Comparison of ENCODE assay signal across 10 cellular contexts in the genomic region with DNA sequence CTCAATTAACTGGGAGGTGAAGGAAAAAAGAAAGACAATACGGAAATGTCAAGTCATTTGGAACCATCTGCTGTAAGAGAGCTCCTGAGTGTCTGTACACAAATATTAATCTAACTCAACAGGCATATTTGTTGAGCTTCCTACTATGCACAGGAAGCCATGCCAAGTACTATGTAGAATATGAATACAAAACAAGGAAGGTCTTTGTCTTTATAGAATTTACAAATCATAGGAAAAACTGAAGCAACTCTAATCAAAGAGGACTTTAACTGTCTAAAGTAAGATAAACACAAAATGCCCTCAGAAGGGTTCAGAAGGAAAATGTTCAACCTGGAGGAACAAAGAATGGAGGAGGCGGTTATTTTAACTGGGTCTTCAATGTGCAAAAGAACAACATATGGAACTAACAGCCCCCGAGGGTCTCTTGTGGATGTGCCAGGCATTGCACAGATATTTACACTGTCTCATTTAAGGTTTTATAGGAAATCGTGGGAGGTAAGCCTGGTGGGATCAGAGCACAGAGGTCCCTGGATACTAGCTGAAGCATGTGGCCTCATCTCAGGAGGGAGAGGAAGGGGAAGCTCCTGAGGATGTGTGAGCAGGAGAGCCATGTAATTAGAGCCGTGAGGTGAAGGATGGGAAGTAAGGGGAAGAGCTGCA. TPM values are rescaled to one million over a fixed set of nuclear protein-coding genes. Genes with fewer than 3 reads are reported as not detected.
DNase-seq lines count a peak whose midpoint lies in the region; ATAC-seq and TF ChIP-seq lines count a peak whose summit lies in the region.
"Had no signal": no experiment of that assay in that cellular context is flagged by ENCODE, and none has a peak within 500 bp of the region (broad histone marks: within the 10 kb centered on the region; RNA-seq: fewer than 3 reads in every experiment).

No MANE protein-coding gene starts in this region.

- H3K4me1 ChIP-seq in H9 (ENCODE audit: insufficient read depth, low read length) (peaks cover 2% of the 10 kb centered on the region; the same call in 1 of the 2 replicates), OCI-LY7 (ENCODE audit: insufficient read depth, low read length, poor library complexity, severe bottlenecking) (peaks cover 5% of the 10 kb centered on the region), foreskin keratinocyte (no peaks in the 10 kb centered on the region), stomach (peaks cover 24 to 79% (median 51%) of the 10 kb centered on the region in 4 donors), thyroid gland (peaks cover 10 to 21% of the 10 kb centered on the region in 2 donors)

- H3K23me2 ChIP-seq in H9 (ENCODE audit: insufficient read length, low read depth, low read length, poor library complexity, severe bottlenecking), result no peaks in the 10 kb centered on the region

- H3K4me2 ChIP-seq in H9 (ENCODE audit: insufficient read depth, insufficient read length, low read length) (no peak overlapping the region), OCI-LY7 (ENCODE audit: low read length) (no peak overlapping the region)

- peaks cover 0 to 4% of the 10 kb centered on the region in 2 experiments; a peak in 2 of 5 replicates for H3K9me3 Mint-ChIP-seq in H9

- CTCF ChIA-PET in OCI-LY7 (lab: Charles Lee; ENCODE audit: unreplicated experiment), result no interaction called here

- no peak overlapping the region for H3K56ac ChIP-seq in H9 (ENCODE audit: insufficient read length, low read depth, low read length)

- H3K23ac ChIP-seq in H9 (ENCODE audit: insufficient read length, low read depth, low read length), result no peak overlapping the region

- WGBS in H9 (ENCODE audit: extremely low coverage, insufficient read length, low lambda C conversion rate), result no CpG with 5 or more reads among the region's 5 CpGs
- 60 to 81% (median 71%) methylated on average over 5 of the region's 5 CpGs for WGBS in stomach, 5 donors
- WGBS in thyroid gland, 2 donors, result 79 to 80% methylated on average over 5 of the region's 5 CpGs

- no peaks in the 10 kb centered on the region for H3K79me2 ChIP-seq in H9 (ENCODE audit: insufficient read depth, low read length)
- no peaks in the 10 kb centered on the region for H3K79me2 ChIP-seq in OCI-LY7 (ENCODE audit: insufficient read depth, low read depth, low read length)

- no peak overlapping the region for H3K4me3 ChIP-seq in OCI-LY7 (ENCODE audit: low read depth, low read length, poor library complexity, severe bottlenecking)
- no peak overlapping the region for H3K4me3 ChIP-seq in stomach
- no peak overlapping the region for H3K4me3 ChIP-seq in thyroid gland (replicated peaks in 1 of 3)
- H3K4me3 ChIP-seq: SJCRH30 had no signal

- peaks cover 3 to 4% of the 10 kb centered on the region in 2 experiments for H3K4me1 Mint-ChIP-seq in H9

- no peak overlapping the region for H4K8ac ChIP-seq in H9 (replicated peaks; ENCODE audit: insufficient read length, low read depth, low read length)

- H3T11ph ChIP-seq in H9 (ENCODE audit: low read length), result no peak overlapping the region

- H3K18ac ChIP-seq in H9 (ENCODE audit: insufficient read length, low read depth, low read length), result no peak overlapping the region

- H4K91ac ChIP-seq in H9 (ENCODE audit: insufficient read length, low read depth, low read length), result no peak overlapping the region

- no peak overlapping the region for H2BK15ac ChIP-seq in H9 (ENCODE audit: low read depth, low read length)

- H3K27ac ChIP-seq in H9 (ENCODE audit: insufficient read length, low read depth, low read length) (no peak overlapping the region), OCI-LY7 (ENCODE audit: low read depth, low read length, poor library complexity, severe bottlenecking) (no peak overlapping the region), foreskin keratinocyte (no peak overlapping the region), stomach (peak overlapping the region in 4 of 5 donors; percentile 58 to 98 (median 70)), thyroid gland (no peak overlapping the region)
- H3K27ac ChIP-seq: SJCRH30 had no signal

- POLR2A ChIA-PET in OCI-LY7 (lab: Charles Lee), result interaction anchor here (0.5 to 1.3 kb wide), 4 partner anchors 10 to 1702 kb away, joined by 3 to 4 read pairs (median 3); no protein-coding TSS in a partner anchor

- TF ChIP-seq CTCF in H9 (conservative IDR thresholded peaks at IDR 0.05) (peak; percentile 32; the same call in 2 of the 3 replicates), OCI-LY7 (conservative IDR thresholded peaks at IDR 0.05; ENCODE audit: low read length) (peak; percentile 73), foreskin keratinocyte (conservative IDR thresholded peaks at IDR 0.05) (peak; percentile 11), stomach (IDR thresholded peaks at IDR 0.05) (no peak), thyroid gland (IDR thresholded peaks at IDR 0.05) (no peak)

- TF ChIP-seq POLR2A in stomach (IDR thresholded peaks at IDR 0.05), result no peak
- TF ChIP-seq POLR2A in thyroid gland (IDR thresholded peaks at IDR 0.05), result no peak

- TF ChIP-seq EP300 in stomach (IDR thresholded peaks at IDR 0.05), result no peak

- no peak overlapping the region for H2BK5ac ChIP-seq in H9 (ENCODE audit: insufficient read length, low read length)

- no peak overlapping the region for H2BK120ac ChIP-seq in H9 (ENCODE audit: low read depth, low read length, poor library complexity, severe bottlenecking)

- H2BK12ac ChIP-seq in H9 (ENCODE audit: insufficient read length, low read depth, low read length), result no peak overlapping the region

- no peak overlapping the region for H2BK20ac ChIP-seq in H9 (ENCODE audit: low read depth, low read length, poor library complexity, severe bottlenecking)

- H4K20me1 ChIP-seq in H9 (ENCODE audit: control insufficient read depth, insufficient read depth, insufficient read length), result no peaks in the 10 kb centered on the region
- H4K20me1 ChIP-seq in OCI-LY7 (ENCODE audit: insufficient read depth, low read length), result no peaks in the 10 kb centered on the region

- peaks cover 5 to 12% (median 10%) of the 10 kb centered on the region in 3 experiments for H3K36me3 Mint-ChIP-seq in H9 (ENCODE audit: insufficient read depth in 1 of 3, low read depth in 3 of 3)

- H3K4me3 Mint-ChIP-seq in H9, result no peak overlapping the region

- no peak overlapping the region for H3K14ac ChIP-seq in H9 (ENCODE audit: insufficient read depth, low read length)

- no peak overlapping the region; a peak in 2 of 7 replicates for H3K27ac Mint-ChIP-seq in H9

- H2AK5ac ChIP-seq in H9 (ENCODE audit: insufficient read length, low read length), result no peak overlapping the region

- no peak overlapping the region for H4K5ac ChIP-seq in H9 (ENCODE audit: insufficient read length, low read depth, low read length)

- H3K36me3 ChIP-seq in OCI-LY7 (ENCODE audit: insufficient read depth, low read length) (no peaks in the 10 kb centered on the region), stomach (peaks cover 0 to 27% (median 9%) of the 10 kb centered on the region in 4 donors), thyroid gland (peaks cover 0 to 6% of the 10 kb centered on the region in 2 donors)

- peaks cover 1% of the 10 kb centered on the region; the same call in 1 of the 2 replicates for H3K27me3 Mint-ChIP-seq in H9 (ENCODE audit: low read depth)

- BruUV-seq in OCI-LY7 (replicated peaks; lab: Mats Ljungman, UMichigan), result no TSS peak

- no peaks in the 10 kb centered on the region for H3K9me2 ChIP-seq in OCI-LY7 (ENCODE audit: insufficient read depth, low read length)

- ATAC-seq in foreskin keratinocyte, result no peak
- ATAC-seq in HG02840 (IDR thresholded peaks at IDR 0.05; ENCODE audit: low FRiP score, unreplicated experiment), result no peak

- DNase-seq in H9, result no peak
- DNase-seq in OCI-LY7 (ENCODE audit: low spot score), result peak; percentile 45
- no peak for DNase-seq in foreskin keratinocyte
- DNase-seq in stomach, result no peak
- DNase-seq in thyroid gland, result no peak
- no peak for DNase-seq in cortex of kidney (lab: John Stamatoyannopoulos, UW)
- no peak for DNase-seq in central memory CD4-positive, alpha-beta T cell
- DNase-seq: activated CD4-positive, CD25-positive, alpha-beta regulatory T cell treated with anti-CD3 and anti-CD28 coated beads, Interleukin-2, amount 50 U/mL, for 72 hours; SJCRH30 had no signal

- no peak overlapping the region for H3K4ac ChIP-seq in H9 (ENCODE audit: low read depth, low read length)

- intact Hi-C loops in OCI-LY7 (cut with micrococcal nuclease; ENCODE audit: unreplicated experiment), result no loop called here
- intact Hi-C loops in stomach (cut with DNase I; ENCODE audit: low total_unique reads), result no loop called here
- intact Hi-C loops in thyroid gland (cut with DNase I), result no loop called here

- H3K9me3 ChIP-seq in H9 (ENCODE audit: control insufficient read depth, low read depth, low read length), result no peaks in the 10 kb centered on the region
- no peaks in the 10 kb centered on the region for H3K9me3 ChIP-seq in OCI-LY7 (ENCODE audit: low read length)
- H3K9me3 ChIP-seq in stomach, result no peaks in the 10 kb centered on the region
- no peaks in the 10 kb centered on the region for H3K9me3 ChIP-seq in thyroid gland

- H3K9ac ChIP-seq in H9 (ENCODE audit: extremely low read depth, insufficient read length, low read length), result no peak overlapping the region

- no peaks in the 10 kb centered on the region for H3K27me3 ChIP-seq in H9 (ENCODE audit: insufficient read depth, low read length)
- H3K27me3 ChIP-seq in foreskin keratinocyte, result no peaks in the 10 kb centered on the region
- no peaks in the 10 kb centered on the region for H3K27me3 ChIP-seq in stomach
- H3K27me3 ChIP-seq in thyroid gland, result no peaks in the 10 kb centered on the region
- H3K27me3 ChIP-seq: SJCRH30 had no signal

- no peak overlapping the region for H2AFZ ChIP-seq in H9 (ENCODE audit: low read length)
- peak overlapping the region; percentile 42; the same call in 1 of the 2 replicates for H2AFZ ChIP-seq in OCI-LY7 (ENCODE audit: low read length)

- H3K79me1 ChIP-seq in H9 (ENCODE audit: insufficient read depth, low read depth, low read length, poor library complexity, severe bottlenecking), result no peaks in the 10 kb centered on the region

RNA-seq across cellular contexts. Expression of a gene that starts 5.8 kb away (rescaled TPM):
- 9.9 and 10.3 TPM in 2 replicates for total RNA-seq in H9 (2021)
- total RNA-seq in OCI-LY7 (2014; rRNA removed; shearing (Covaris generic)), result not detected in 2 replicates
- total RNA-seq in OCI-LY7 (2022), result not detected in 2 replicates
- total RNA-seq in foreskin keratinocyte, result 52.3 and 64.1 TPM in 2 replicates
- polyA plus RNA-seq in foreskin keratinocyte, result 14.2 and 17.1 TPM in 2 replicates
- 100 to 1,000 TPM in 2 of 5 donors, 10 to 100 TPM in 3; 23.2 to 149 (median 63.0) TPM for total RNA-seq in stomach
- polyA plus RNA-seq in stomach, result 10 to 100 TPM; 10.4 to 35.6 (median 35.6) TPM
- 100 to 1,000 TPM in 3 of 4 donors, 10 to 100 TPM in 1; 80.1 to 144 (median 110) TPM for total RNA-seq in thyroid gland

RNA-seq across cellular contexts. Expression of a gene that starts 16.8 kb away (rescaled TPM):
- 0.07 and 0.11 TPM in 2 replicates for total RNA-seq in H9 (2021)
- total RNA-seq in OCI-LY7 (2014; rRNA removed; shearing (Covaris generic)), result 1.5 TPM in 2 replicates
- 7.1 and 9.2 TPM in 2 replicates for total RNA-seq in OCI-LY7 (2022)
- 0.41 and 0.53 TPM in 2 replicates for total RNA-seq in foreskin keratinocyte
- polyA plus RNA-seq in foreskin keratinocyte, result 0.09 and 0.17 TPM in 2 replicates
- 10 to 100 TPM in 1 of 5 donors, 1 to 10 TPM in 2, not detected in 2; 3.3 to 29.0 (median 4.3) TPM for total RNA-seq in stomach
- polyA plus RNA-seq in stomach, result under 1 TPM; 0.19 to 0.46 (median 0.23) TPM
- 1 to 10 TPM; 1.4 to 3.0 (median 1.8) TPM for total RNA-seq in thyroid gland

Comparison
In these comparisons a context has a peak if more than half of its experiments do, and no peak if none do; other contexts are left out.
1. H3K27ac ChIP-seq: peak in stomach (4 of 5); none in H9 (single experiment), OCI-LY7 (single experiment), foreskin keratinocyte (single experiment) and thyroid gland (0 of 3).
2. CTCF ChIP-seq: peak in H9 (single experiment), OCI-LY7 (single experiment) and foreskin keratinocyte (single experiment); none in stomach (0 of 7) and thyroid gland (0 of 6).
3. RNA of a gene that starts 5.8 kb away (total RNA-seq): 80.1 to 144 TPM in thyroid gland, 23.2 to 149 TPM in stomach, 52.3 to 64.1 TPM in foreskin keratinocyte and 9.9 to 10.3 TPM in H9; not detected in OCI-LY7; every median in the first group is over 10 times any median in the second.